In the genomic region with DNA sequence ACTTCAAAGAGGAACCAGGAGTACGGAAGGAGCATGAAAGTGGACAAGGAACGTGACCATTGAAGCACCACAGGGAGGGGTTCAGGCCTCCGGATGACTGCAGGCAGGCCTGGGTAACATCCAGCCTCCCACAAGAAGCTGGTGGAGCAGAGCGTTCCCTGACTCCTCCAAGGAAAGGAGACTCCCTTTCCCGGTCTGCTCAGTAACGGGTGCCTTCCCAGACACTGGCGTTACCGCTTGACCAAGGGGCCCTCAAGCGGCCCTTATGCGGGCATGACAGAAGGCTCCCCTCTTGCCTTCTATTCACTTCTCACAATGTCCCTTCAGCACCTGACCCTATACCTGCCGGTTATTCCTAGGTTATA, we compare ENCODE assay signal across 9 cellular contexts. TPM values are rescaled to one million over a fixed set of nuclear protein-coding genes. Genes with fewer than 3 reads are reported as not detected.
DNase-seq lines count a peak whose midpoint lies in the region; ATAC-seq, FAIRE-seq and TF ChIP-seq lines count a peak whose summit lies in the region.
"Not testable (repeated sequence)": the region's sequence is repeated elsewhere in the genome, so short reads cannot be mapped to it uniquely, and the experiment has no call there.
"Had no signal": no experiment of that assay in that cellular context is flagged by ENCODE, and none has a peak within 500 bp of the region (broad histone marks: within the 10 kb centered on the region; RNA-seq: fewer than 3 reads in every experiment).

No MANE protein-coding gene starts in this region.

- H3K27me3 Mint-ChIP-seq in Calu3 (ENCODE audit: unreplicated experiment); activated CD4-positive, alpha-beta memory T cell treated with anti-CD3 and anti-CD28 coated beads, Interleukin-2, amount 10 ng/mL, durations not matched to agents 7 days and 5 days; activated T-cell treated with anti-CD3 and anti-CD28 coated beads, Interleukin-2, amount 50 U/mL, for 72 hours (ENCODE audit: low read depth): not testable (repeated sequence)

- TF ChIP-seq CTCF in Calu3 (IDR thresholded peaks at IDR 0.05; ENCODE audit: unreplicated experiment); HepG2 (CRISPR knock-in tag; IDR thresholded peaks at IDR 0.05): not testable (repeated sequence)

- intact Hi-C loops in Calu3 (cut with micrococcal nuclease; ENCODE audit: unreplicated experiment); HepG2 (cut with micrococcal nuclease; ENCODE audit: unreplicated experiment): not testable (repeated sequence)

- in situ Hi-C loops in HepG2 (cut with HindIII; ENCODE audit: extremely low pct_ligation_motif_present, low pct_unique_long_range_greater_than_20kb), result not testable (repeated sequence)

- H3K4me2 ChIP-seq in HepG2 (ENCODE audit: low read depth, low read length), result peak overlapping the region; percentile 53; the same call in 1 of the 2 replicates

- H3K36me3 ChIP-seq in HepG2 (replicated peaks in 1 of 2; ENCODE audit: control insufficient read depth in 1 of 2, insufficient read depth in 2 of 2, low read length in 2 of 2), result not testable (repeated sequence)

- not testable (repeated sequence) for H3K9me3 ChIP-seq in HepG2 (ENCODE audit: low read length)

- peaks cover 3 to 15% of the 10 kb centered on the region in 2 experiments; a peak in 4 of 5 replicates for H3K27me3 ChIP-seq in HepG2 (ENCODE audit: control insufficient read depth in 1 of 2, insufficient read depth in 2 of 2, low read length in 2 of 2)

- FAIRE-seq in HepG2 (lab: Jason Lieb, UNC), result not testable (repeated sequence)

- WGBS in HepG2 (ENCODE audit: low lambda C conversion rate), result 56% methylated on average over 7 of the region's 11 CpGs

- not testable (repeated sequence) for TF ChIP-seq POLR2A in HepG2 (IDR thresholded peaks at IDR 0.05; ENCODE audit: insufficient read depth in 1 of 2, low read depth in 2 of 2, low read length in 2 of 2)

- H3K9ac ChIP-seq in HepG2 (ENCODE audit: insufficient read depth, low read depth, low read length), result not testable (repeated sequence)

- not testable (repeated sequence) for H3K9me3 Mint-ChIP-seq in Calu3 (ENCODE audit: low read depth, unreplicated experiment); activated CD4-positive, alpha-beta memory T cell treated with anti-CD3 and anti-CD28 coated beads, Interleukin-2, amount 10 ng/mL, durations not matched to agents 7 days and 5 days; activated T-cell treated with anti-CD3 and anti-CD28 coated beads, Interleukin-2, amount 50 U/mL, for 72 hours; stimulated activated effector memory CD8-positive, alpha-beta T cell treated with anti-CD3 and anti-CD28 coated beads, Interleukin-12 subunit alpha, Interleukin-12 subunit beta, amount 100 ng/mL, for 72 hours

- not testable (repeated sequence) for H4K20me1 ChIP-seq in HepG2 (ENCODE audit: insufficient read depth, low read length)

- DNase-seq in Calu3; activated CD4-positive, alpha-beta memory T cell treated with anti-CD3 and anti-CD28 coated beads, Interleukin-2, amount 10 ng/mL, durations not matched to agents 7 days and 5 days; activated T-cell treated with anti-CD3 and anti-CD28 coated beads, Interleukin-2, amount 50 U/mL, for 72 hours; HepG2 (ENCODE audit: low spot score); stimulated activated effector memory CD8-positive, alpha-beta T cell treated with anti-CD3 and anti-CD28 coated beads, Interleukin-12 subunit alpha, Interleukin-12 subunit beta, amount 100 ng/mL, for 72 hours (ENCODE audit: low spot score in 2 of 2): not testable (repeated sequence)
- DNase-seq in RPMI7951 (ENCODE audit: low read depth) (peak; percentile 45), amniotic epithelial cell (ENCODE audit: low read depth) (peak; percentile 37)

- not testable (repeated sequence) for ATAC-seq in activated T-cell treated with anti-CD3 and anti-CD28 coated beads, Interleukin-2, amount 50 U/mL, for 72 hours (replicated peaks in 1 of 2); HepG2; stimulated activated effector memory CD8-positive, alpha-beta T cell treated with anti-CD3 and anti-CD28 coated beads, Interleukin-12 subunit alpha, Interleukin-12 subunit beta, amount 100 ng/mL, for 72 hours

- BruUV-seq in Calu3 (replicated peaks; lab: Mats Ljungman, UMichigan); HepG2 (replicated peaks; lab: Mats Ljungman, UMichigan): not testable (repeated sequence)

- H3K4me1 Mint-ChIP-seq in Calu3 (ENCODE audit: low read depth, unreplicated experiment), result not testable (repeated sequence)
- peaks cover 49% of the 10 kb centered on the region for H3K4me1 Mint-ChIP-seq in activated CD4-positive, alpha-beta memory T cell treated with anti-CD3 and anti-CD28 coated beads, Interleukin-2, amount 10 ng/mL, durations not matched to agents 7 days and 5 days
- H3K4me1 Mint-ChIP-seq in activated T-cell treated with anti-CD3 and anti-CD28 coated beads, Interleukin-2, amount 50 U/mL, for 72 hours (ENCODE audit: low read depth), result peaks cover 43% of the 10 kb centered on the region
- H3K4me1 Mint-ChIP-seq in stimulated activated effector memory CD8-positive, alpha-beta T cell treated with anti-CD3 and anti-CD28 coated beads, Interleukin-12 subunit alpha, Interleukin-12 subunit beta, amount 100 ng/mL, for 72 hours, result peaks cover 43% of the 10 kb centered on the region

- CTCF ChIA-PET in Calu3 (lab: Charles Lee); HepG2 (lab: Yijun Ruan, JAX; ENCODE audit: low intra/inter-chr PET ratio, low total read pairs): not testable (repeated sequence)
- CTCF ChIA-PET in activated CD4-positive, alpha-beta memory T cell treated with anti-CD3 and anti-CD28 coated beads, Interleukin-2, amount 10 ng/mL, durations not matched to agents 7 days and 5 days (lab: Charles Lee), result interaction anchor here (1.1 to 1.3 kb wide), 2 partner anchors 49 to 81 kb away, joined by 3 to 7 read pairs; no protein-coding TSS in a partner anchor

- not testable (repeated sequence) for TF ChIP-seq RAD21 in HepG2 (CRISPR knock-in tag; IDR thresholded peaks at IDR 0.05)

- peak overlapping the region; percentile 18 for H3K27ac Mint-ChIP-seq in Calu3 (ENCODE audit: unreplicated experiment)
- peak overlapping the region; percentile 48 for H3K27ac Mint-ChIP-seq in activated CD4-positive, alpha-beta memory T cell treated with anti-CD3 and anti-CD28 coated beads, Interleukin-2, amount 10 ng/mL, durations not matched to agents 7 days and 5 days
- peak overlapping the region; percentile 6 for H3K27ac Mint-ChIP-seq in activated T-cell treated with anti-CD3 and anti-CD28 coated beads, Interleukin-2, amount 50 U/mL, for 72 hours
- H3K27ac Mint-ChIP-seq in stimulated activated effector memory CD8-positive, alpha-beta T cell treated with anti-CD3 and anti-CD28 coated beads, Interleukin-12 subunit alpha, Interleukin-12 subunit beta, amount 100 ng/mL, for 72 hours, result peak overlapping the region; percentile 18

- not testable (repeated sequence) for H3K79me2 ChIP-seq in HepG2 (ENCODE audit: insufficient read depth, low read length)

- POLR2A ChIA-PET in activated CD4-positive, alpha-beta memory T cell treated with anti-CD3 and anti-CD28 coated beads, Interleukin-2, amount 10 ng/mL, durations not matched to agents 7 days and 5 days (lab: Charles Lee), result not testable (repeated sequence)
- POLR2A ChIA-PET in HepG2 (lab: Yijun Ruan, JAX), result interaction anchor here (2.5 kb wide), 1 partner anchor 14 kb away, joined by 11 read pairs; no protein-coding TSS in a partner anchor

- not testable (repeated sequence) for H3K4me3 ChIP-seq in HepG2 (replicated peaks in 1 of 3; ENCODE audit: insufficient read depth in 1 of 3, low read depth in 2 of 3, low read length in 3 of 3)

- H2AFZ ChIP-seq in HepG2 (ENCODE audit: low read length), result not testable (repeated sequence)

- H3K27ac ChIP-seq in HepG2 (ENCODE audit: extremely low read length, insufficient read depth, low read length), result not testable (repeated sequence)

- H3K4me3 Mint-ChIP-seq in Calu3 (ENCODE audit: low read depth, unreplicated experiment); activated CD4-positive, alpha-beta memory T cell treated with anti-CD3 and anti-CD28 coated beads, Interleukin-2, amount 10 ng/mL, durations not matched to agents 7 days and 5 days: not testable (repeated sequence)
- H3K4me3 Mint-ChIP-seq in activated T-cell treated with anti-CD3 and anti-CD28 coated beads, Interleukin-2, amount 50 U/mL, for 72 hours, result peak overlapping the region; percentile 73 to 88
- H3K4me3 Mint-ChIP-seq in stimulated activated effector memory CD8-positive, alpha-beta T cell treated with anti-CD3 and anti-CD28 coated beads, Interleukin-12 subunit alpha, Interleukin-12 subunit beta, amount 100 ng/mL, for 72 hours, result peak overlapping the region; percentile 49

- TF ChIP-seq EP300 in HepG2 (IDR thresholded peaks at IDR 0.05; ENCODE audit: low read depth in 2 of 2, low read length in 2 of 2); HepG2 (CRISPR knock-in tag; IDR thresholded peaks at IDR 0.05; ENCODE audit: borderline replicate concordance): not testable (repeated sequence)

- H3K36me3 Mint-ChIP-seq in Calu3 (ENCODE audit: insufficient read depth, unreplicated experiment), result peaks cover 80% of the 10 kb centered on the region
- H3K36me3 Mint-ChIP-seq in activated CD4-positive, alpha-beta memory T cell treated with anti-CD3 and anti-CD28 coated beads, Interleukin-2, amount 10 ng/mL, durations not matched to agents 7 days and 5 days (ENCODE audit: low read depth), result not testable (repeated sequence)
- peaks cover 0 to 15% of the 10 kb centered on the region in 2 donors for H3K36me3 Mint-ChIP-seq in activated T-cell treated with anti-CD3 and anti-CD28 coated beads, Interleukin-2, amount 50 U/mL, for 72 hours (ENCODE audit: insufficient read depth in 2 of 2)
- H3K36me3 Mint-ChIP-seq in stimulated activated effector memory CD8-positive, alpha-beta T cell treated with anti-CD3 and anti-CD28 coated beads, Interleukin-12 subunit alpha, Interleukin-12 subunit beta, amount 100 ng/mL, for 72 hours, result peaks cover 53% of the 10 kb centered on the region

- H3K4me1 ChIP-seq in HepG2 (ENCODE audit: insufficient read depth, low read length), result peaks cover 49% of the 10 kb centered on the region

RNA-seq across cellular contexts. Expression of a gene that starts 8.2 kb away (rescaled TPM):
- total RNA-seq in Calu3 (2022) (5.0 and 5.6 TPM in 2 replicates), HepG2 (2016; rRNA removed; fragmentation: Illumina TruSeq; extraction: Trizol) (not detected in 2 replicates)
- total RNA-seq in RPMI7951 (2014; rRNA removed; shearing (Covaris generic)), result not detected in 2 replicates
- total RNA-seq in activated CD4-positive, alpha-beta memory T cell treated with anti-CD3 and anti-CD28 coated beads, Interleukin-2, amount 10 ng/mL, durations not matched to agents 7 days and 5 days, result not detected
- under 1 TPM in 1 of 2 donors, not detected in 1; 0.12 TPM for total RNA-seq in activated T-cell treated with anti-CD3 and anti-CD28 coated beads, Interleukin-2, amount 50 U/mL, for 72 hours
- total RNA-seq in HepG2 (2016; cell fraction: cytosol; rRNA removed; fragmentation: Illumina TruSeq; extraction: Trizol; ENCODE audit: low read depth), result not detected in 2 replicates
- not detected in 2 replicates for total RNA-seq in HepG2 (2016; cell fraction: insoluble cytoplasmic fraction; rRNA removed; fragmentation: Illumina TruSeq; extraction: Trizol)
- total RNA-seq in HepG2 (2016; cell fraction: membrane; rRNA removed; fragmentation: Illumina TruSeq; extraction: Trizol), result not detected in 2 replicates
- not detected in 2 replicates for total RNA-seq in HepG2 (2016; cell fraction: nucleus; rRNA removed; fragmentation: Illumina TruSeq; extraction: Trizol)
- 0.03 and 0.05 TPM in 2 replicates for polyA plus RNA-seq in HepG2 (2011; rRNA removed)
- polyA plus RNA-seq in HepG2 (2011; cell fraction: cytosol; rRNA removed), result 0.04 TPM in 1 of 2 replicates, not detected in the other
- not detected in 2 replicates for polyA plus RNA-seq in HepG2 (2011; cell fraction: nucleus; rRNA removed)
- 0.07 and 0.08 TPM in 2 replicates for polyA plus RNA-seq in HepG2 (2012)
- polyA plus RNA-seq in HepG2 (2016; cell fraction: cytosol; fragmentation: Illumina TruSeq; extraction: Trizol; ENCODE audit: low read depth), result not detected in 2 replicates
- not detected in 2 replicates for polyA plus RNA-seq in HepG2 (2016; cell fraction: insoluble cytoplasmic fraction; fragmentation: Illumina TruSeq; extraction: Trizol; ENCODE audit: low read depth)
- not detected in 2 replicates for polyA plus RNA-seq in HepG2 (2016; cell fraction: membrane; fragmentation: Illumina TruSeq; extraction: Trizol; ENCODE audit: low read depth)
- polyA plus RNA-seq in HepG2 (2016; cell fraction: nucleus; fragmentation: Illumina TruSeq; extraction: Trizol; ENCODE audit: insufficient read depth, low read depth), result not detected in 2 replicates
- polyA minus RNA-seq in HepG2 (2011; rRNA and poly(A)+ RNA removed; ENCODE audit: low replicate concordance), result 2.1 TPM in 1 of 2 replicates, not detected in the other
- not detected in 2 replicates for polyA minus RNA-seq in HepG2 (2011; cell fraction: cytosol; rRNA and poly(A)+ RNA removed)
- 0.26 TPM in 1 of 2 replicates, not detected in the other for polyA minus RNA-seq in HepG2 (2011; cell fraction: nucleus; rRNA and poly(A)+ RNA removed)
- total RNA-seq: H1, IMR-90 had no signal
- polyA plus RNA-seq: H1, IMR-90 had no signal

RNA-seq across cellular contexts. Expression of a gene that starts 46.0 kb away (rescaled TPM):
- 446 and 552 TPM in 2 replicates for total RNA-seq in Calu3 (2022)
- 42.8 and 64.0 TPM in 2 replicates for total RNA-seq in RPMI7951 (2014; rRNA removed; shearing (Covaris generic))
- 10 to 100 TPM; 18.3 to 22.8 TPM for total RNA-seq in activated CD4-positive, alpha-beta memory T cell treated with anti-CD3 and anti-CD28 coated beads, Interleukin-2, amount 10 ng/mL, durations not matched to agents 7 days and 5 days
- total RNA-seq in activated T-cell treated with anti-CD3 and anti-CD28 coated beads, Interleukin-2, amount 50 U/mL, for 72 hours, result 100 to 1,000 TPM in 1 of 2 donors, 10 to 100 TPM in 1; 69.0 to 112 TPM
- 7.3 and 29.8 TPM in 2 replicates for total RNA-seq in HepG2 (2016; rRNA removed; fragmentation: Illumina TruSeq; extraction: Trizol)
- 2.7 and 2.9 TPM in 2 replicates for total RNA-seq in HepG2 (2016; cell fraction: cytosol; rRNA removed; fragmentation: Illumina TruSeq; extraction: Trizol; ENCODE audit: low read depth)
- 5.9 and 28.3 TPM in 2 replicates for total RNA-seq in HepG2 (2016; cell fraction: insoluble cytoplasmic fraction; rRNA removed; fragmentation: Illumina TruSeq; extraction: Trizol)
- 4.9 and 5.0 TPM in 2 replicates for total RNA-seq in HepG2 (2016; cell fraction: membrane; rRNA removed; fragmentation: Illumina TruSeq; extraction: Trizol)
- total RNA-seq in HepG2 (2016; cell fraction: nucleus; rRNA removed; fragmentation: Illumina TruSeq; extraction: Trizol), result 36.4 and 50.3 TPM in 2 replicates
- 65.2 and 82.7 TPM in 2 replicates for polyA plus RNA-seq in HepG2 (2011; rRNA removed)
- 37.7 and 58.0 TPM in 2 replicates for polyA plus RNA-seq in HepG2 (2011; cell fraction: cytosol; rRNA removed)
- 667 and 906 TPM in 2 replicates for polyA plus RNA-seq in HepG2 (2011; cell fraction: nucleus; rRNA removed)
- 77.8 and 101 TPM in 2 replicates for polyA plus RNA-seq in HepG2 (2012)
- 1.4 and 1.5 TPM in 2 replicates for polyA plus RNA-seq in HepG2 (2016; cell fraction: cytosol; fragmentation: Illumina TruSeq; extraction: Trizol; ENCODE audit: low read depth)
- polyA plus RNA-seq in HepG2 (2016; cell fraction: insoluble cytoplasmic fraction; fragmentation: Illumina TruSeq; extraction: Trizol; ENCODE audit: low read depth), result 10.7 and 15.5 TPM in 2 replicates
- 3.2 and 3.6 TPM in 2 replicates for polyA plus RNA-seq in HepG2 (2016; cell fraction: membrane; fragmentation: Illumina TruSeq; extraction: Trizol; ENCODE audit: low read depth)
- 125 and 134 TPM in 2 replicates for polyA plus RNA-seq in HepG2 (2016; cell fraction: nucleus; fragmentation: Illumina TruSeq; extraction: Trizol; ENCODE audit: insufficient read depth, low read depth)
- 23.8 and 86.8 TPM in 2 replicates for polyA minus RNA-seq in HepG2 (2011; rRNA and poly(A)+ RNA removed; ENCODE audit: low replicate concordance)
- polyA minus RNA-seq in HepG2 (2011; cell fraction: cytosol; rRNA and poly(A)+ RNA removed), result 41.3 and 50.7 TPM in 2 replicates
- polyA minus RNA-seq in HepG2 (2011; cell fraction: nucleus; rRNA and poly(A)+ RNA removed), result 80.3 and 86.4 TPM in 2 replicates

RNA-seq across cellular contexts. Expression of a gene that starts 50.0 kb away (rescaled TPM):
- total RNA-seq in Calu3 (2022) (32.4 and 34.7 TPM in 2 replicates), HepG2 (2016; rRNA removed; fragmentation: Illumina TruSeq; extraction: Trizol) (3.8 and 6.7 TPM in 2 replicates)
- total RNA-seq in RPMI7951 (2014; rRNA removed; shearing (Covaris generic)), result 10.3 and 16.2 TPM in 2 replicates
- total RNA-seq in activated CD4-positive, alpha-beta memory T cell treated with anti-CD3 and anti-CD28 coated beads, Interleukin-2, amount 10 ng/mL, durations not matched to agents 7 days and 5 days, result 10 to 100 TPM; 18.6 to 19.9 TPM
- 10 to 100 TPM; 18.0 to 18.6 TPM for total RNA-seq in activated T-cell treated with anti-CD3 and anti-CD28 coated beads, Interleukin-2, amount 50 U/mL, for 72 hours
- total RNA-seq in HepG2 (2016; cell fraction: cytosol; rRNA removed; fragmentation: Illumina TruSeq; extraction: Trizol; ENCODE audit: low read depth), result 6.3 and 6.8 TPM in 2 replicates
- 3.6 and 6.6 TPM in 2 replicates for total RNA-seq in HepG2 (2016; cell fraction: insoluble cytoplasmic fraction; rRNA removed; fragmentation: Illumina TruSeq; extraction: Trizol)
- 7.4 and 7.9 TPM in 2 replicates for total RNA-seq in HepG2 (2016; cell fraction: membrane; rRNA removed; fragmentation: Illumina TruSeq; extraction: Trizol)
- 6.3 and 7.7 TPM in 2 replicates for total RNA-seq in HepG2 (2016; cell fraction: nucleus; rRNA removed; fragmentation: Illumina TruSeq; extraction: Trizol)
- polyA plus RNA-seq in HepG2 (2011; rRNA removed), result 3.8 and 4.2 TPM in 2 replicates
- polyA plus RNA-seq in HepG2 (2011; cell fraction: cytosol; rRNA removed), result 1.7 and 4.2 TPM in 2 replicates
- polyA plus RNA-seq in HepG2 (2011; cell fraction: nucleus; rRNA removed), result 22.9 and 35.9 TPM in 2 replicates
- polyA plus RNA-seq in HepG2 (2012), result 2.8 and 3.2 TPM in 2 replicates
- 4.7 and 6.0 TPM in 2 replicates for polyA plus RNA-seq in HepG2 (2016; cell fraction: cytosol; fragmentation: Illumina TruSeq; extraction: Trizol; ENCODE audit: low read depth)
- polyA plus RNA-seq in HepG2 (2016; cell fraction: insoluble cytoplasmic fraction; fragmentation: Illumina TruSeq; extraction: Trizol; ENCODE audit: low read depth), result 3.5 and 4.0 TPM in 2 replicates
- 7.0 and 8.1 TPM in 2 replicates for polyA plus RNA-seq in HepG2 (2016; cell fraction: membrane; fragmentation: Illumina TruSeq; extraction: Trizol; ENCODE audit: low read depth)
- 19.9 and 20.1 TPM in 2 replicates for polyA plus RNA-seq in HepG2 (2016; cell fraction: nucleus; fragmentation: Illumina TruSeq; extraction: Trizol; ENCODE audit: insufficient read depth, low read depth)
- 2.9 and 5.6 TPM in 2 replicates for polyA minus RNA-seq in HepG2 (2011; rRNA and poly(A)+ RNA removed; ENCODE audit: low replicate concordance)
- polyA minus RNA-seq in HepG2 (2011; cell fraction: cytosol; rRNA and poly(A)+ RNA removed), result 2.1 and 2.2 TPM in 2 replicates
- polyA minus RNA-seq in HepG2 (2011; cell fraction: nucleus; rRNA and poly(A)+ RNA removed), result 3.7 and 4.5 TPM in 2 replicates

RNA-seq across cellular contexts. Expression of a gene that starts 52.6 kb away (rescaled TPM):
- total RNA-seq in Calu3 (2022), result 165 and 522 TPM in 2 replicates
- total RNA-seq in RPMI7951 (2014; rRNA removed; shearing (Covaris generic)), result 77.9 and 78.8 TPM in 2 replicates
- total RNA-seq in activated CD4-positive, alpha-beta memory T cell treated with anti-CD3 and anti-CD28 coated beads, Interleukin-2, amount 10 ng/mL, durations not matched to agents 7 days and 5 days, result 100 to 1,000 TPM; 593 to 623 TPM
- 100 to 1,000 TPM in 1 of 2 donors, 10 to 100 TPM in 1; 81.0 to 197 TPM for total RNA-seq in activated T-cell treated with anti-CD3 and anti-CD28 coated beads, Interleukin-2, amount 50 U/mL, for 72 hours
- total RNA-seq in HepG2 (2016; rRNA removed; fragmentation: Illumina TruSeq; extraction: Trizol), result 54.9 and 68.4 TPM in 2 replicates
- total RNA-seq in HepG2 (2016; cell fraction: cytosol; rRNA removed; fragmentation: Illumina TruSeq; extraction: Trizol; ENCODE audit: low read depth), result 17.4 and 19.2 TPM in 2 replicates
- total RNA-seq in HepG2 (2016; cell fraction: insoluble cytoplasmic fraction; rRNA removed; fragmentation: Illumina TruSeq; extraction: Trizol), result 52.2 and 77.4 TPM in 2 replicates
- total RNA-seq in HepG2 (2016; cell fraction: membrane; rRNA removed; fragmentation: Illumina TruSeq; extraction: Trizol), result 17.7 and 18.1 TPM in 2 replicates
- 18.3 and 23.3 TPM in 2 replicates for total RNA-seq in HepG2 (2016; cell fraction: nucleus; rRNA removed; fragmentation: Illumina TruSeq; extraction: Trizol)
- polyA plus RNA-seq in HepG2 (2011; rRNA removed), result 42.1 and 63.7 TPM in 2 replicates
- polyA plus RNA-seq in HepG2 (2011; cell fraction: cytosol; rRNA removed), result 49.9 and 81.6 TPM in 2 replicates
- 24.5 and 32.4 TPM in 2 replicates for polyA plus RNA-seq in HepG2 (2011; cell fraction: nucleus; rRNA removed)
- 19.4 and 39.7 TPM in 2 replicates for polyA plus RNA-seq in HepG2 (2012)
- 13.7 and 17.3 TPM in 2 replicates for polyA plus RNA-seq in HepG2 (2016; cell fraction: cytosol; fragmentation: Illumina TruSeq; extraction: Trizol; ENCODE audit: low read depth)
- polyA plus RNA-seq in HepG2 (2016; cell fraction: insoluble cytoplasmic fraction; fragmentation: Illumina TruSeq; extraction: Trizol; ENCODE audit: low read depth), result 47.3 and 49.3 TPM in 2 replicates
- 10.1 and 12.3 TPM in 2 replicates for polyA plus RNA-seq in HepG2 (2016; cell fraction: membrane; fragmentation: Illumina TruSeq; extraction: Trizol; ENCODE audit: low read depth)
- 22.7 and 27.6 TPM in 2 replicates for polyA plus RNA-seq in HepG2 (2016; cell fraction: nucleus; fragmentation: Illumina TruSeq; extraction: Trizol; ENCODE audit: insufficient read depth, low read depth)
- polyA minus RNA-seq in HepG2 (2011; rRNA and poly(A)+ RNA removed; ENCODE audit: low replicate concordance), result 24.2 and 34.4 TPM in 2 replicates
- 11.4 and 13.3 TPM in 2 replicates for polyA minus RNA-seq in HepG2 (2011; cell fraction: cytosol; rRNA and poly(A)+ RNA removed)
- polyA minus RNA-seq in HepG2 (2011; cell fraction: nucleus; rRNA and poly(A)+ RNA removed), result 2.1 and 5.1 TPM in 2 replicates
